ENCODE assay signal across 1 cellular context in the genomic region with DNA sequence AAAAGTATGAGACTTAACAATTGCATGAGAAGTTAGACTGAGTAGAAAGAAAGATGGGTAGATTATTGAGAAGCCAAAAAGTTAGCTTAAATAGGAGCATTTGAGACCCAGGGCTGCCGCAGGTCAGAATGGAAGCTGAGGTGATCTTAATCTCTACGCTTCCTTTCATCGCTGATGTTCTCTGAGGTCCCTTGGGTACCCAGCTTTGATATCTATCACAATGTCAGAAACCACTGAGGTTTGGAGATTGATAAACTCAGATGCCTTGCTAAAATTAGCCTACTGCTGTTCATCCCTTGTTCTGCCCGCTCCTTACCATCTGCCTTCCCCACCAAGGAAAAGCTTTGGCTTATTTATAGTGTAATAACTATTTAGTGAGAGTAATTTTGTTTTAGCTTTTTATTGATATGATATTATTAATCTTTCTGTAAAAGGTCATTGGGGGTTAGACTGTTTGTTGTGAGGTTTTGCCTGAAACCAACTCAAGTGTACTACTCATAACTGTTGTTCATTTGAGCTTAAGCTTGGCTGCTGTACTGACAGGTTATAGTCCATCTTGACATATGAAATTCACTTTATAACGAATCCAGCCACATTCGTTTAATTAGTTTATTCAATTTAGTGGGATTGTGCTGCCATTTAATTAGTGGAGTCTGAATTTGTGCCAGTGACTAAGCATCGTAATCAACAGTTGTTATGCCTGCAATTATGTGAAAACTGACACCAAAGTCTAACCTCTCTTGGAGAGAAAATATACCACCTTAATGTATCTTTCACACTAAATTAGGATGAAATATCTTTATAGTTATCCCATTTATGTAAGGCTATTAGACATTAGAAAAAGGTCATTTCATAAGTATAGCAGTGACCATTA.
TF ChIP-seq lines count a peak whose summit lies in the region.

No MANE protein-coding gene starts in this region.

TF ChIP-seq in GM12878, 131 proteins besides CTCF, POLR2A, EP300 and RAD21 (continued from another document):
- TF ChIP-seq, protein P1, sequence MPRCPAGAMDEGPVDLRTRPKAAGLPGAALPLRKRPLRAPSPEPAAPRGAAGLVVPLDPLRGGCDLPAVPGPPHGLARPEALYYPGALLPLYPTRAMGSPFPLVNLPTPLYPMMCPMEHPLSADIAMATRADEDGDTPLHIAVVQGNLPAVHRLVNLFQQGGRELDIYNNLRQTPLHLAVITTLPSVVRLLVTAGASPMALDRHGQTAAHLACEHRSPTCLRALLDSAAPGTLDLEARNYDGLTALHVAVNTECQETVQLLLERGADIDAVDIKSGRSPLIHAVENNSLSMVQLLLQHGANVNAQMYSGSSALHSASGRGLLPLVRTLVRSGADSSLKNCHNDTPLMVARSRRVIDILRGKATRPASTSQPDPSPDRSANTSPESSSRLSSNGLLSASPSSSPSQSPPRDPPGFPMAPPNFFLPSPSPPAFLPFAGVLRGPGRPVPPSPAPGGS (IDR thresholded peaks at IDR 0.05; ENCODE audit: borderline replicate concordance, insufficient read depth, low read depth, low read length, poor library complexity, severe bottlenecking) = no peak
